8 cellular contexts compared by ENCODE assay signal in genomic region chr12:123232807-123233504, GRCh38. TPM values are rescaled to one million over a fixed set of nuclear protein-coding genes. Genes with fewer than 3 reads are reported as not detected.
DNase-seq lines count a peak whose midpoint lies in the region; ATAC-seq, FAIRE-seq and TF ChIP-seq lines count a peak whose summit lies in the region.

TSS of gene MPHOSPH9 (minus strand) at chr12:123233141. CDS start at chr12:123230364, 2,777 bp downstream.
TSS of gene MTRFR (plus strand) at chr12:123233436. CDS start at chr12:123253675, 20,239 bp downstream.

- peak; percentile 72 for ATAC-seq in GM21526 (IDR thresholded peaks at IDR 0.05; ENCODE audit: low FRiP score, unreplicated experiment)

- peaks cover 89% of the 10 kb centered on the region for H3K79me2 ChIP-seq in OCI-LY7 (ENCODE audit: insufficient read depth, low read depth, low read length)

- H3K4me1 ChIP-seq in OCI-LY7 (ENCODE audit: insufficient read depth, low read length, poor library complexity, severe bottlenecking): peaks cover 56% of the 10 kb centered on the region

- TF ChIP-seq CTCF in D721Med (IDR thresholded peaks at IDR 0.05; ENCODE audit: insufficient read depth, missing control alignments) (no peak), OCI-LY7 (conservative IDR thresholded peaks at IDR 0.05; ENCODE audit: low read length) (no peak)

- H3K4me3 ChIP-seq in OCI-LY7 (ENCODE audit: low read depth, low read length, poor library complexity, severe bottlenecking): peak within 1 kb of the TSS; percentile 94

- peaks cover 57% of the 10 kb centered on the region for H3K36me3 ChIP-seq in OCI-LY7 (ENCODE audit: insufficient read depth, low read length)

- POLR2A ChIA-PET in OCI-LY7 (lab: Charles Lee): interaction anchor here (0.6 to 2.9 kb wide), 37 partner anchors 8 to 1619 kb away, joined by 3 to 17 read pairs (median 4); partner anchors contain the start of genes KMT5A, OGFOD2 and SBNO1

- intact Hi-C loops in OCI-LY7 (cut with micrococcal nuclease; ENCODE audit: unreplicated experiment): loop anchor here (1.0 to 10.0 kb wide), 3 partner anchors 38 to 348 kb away; partner anchors contain the start of genes CDK2AP1 and OGFOD2

- H3K9me3 ChIP-seq in OCI-LY7 (ENCODE audit: low read length): 0 out of 2 replicates have a peak, but pooled peaks cover 5% of the 10 kb centered on the region

- peak within 1 kb of the TSS; percentile 84 for H3K4me2 ChIP-seq in OCI-LY7 (ENCODE audit: low read length)

- CTCF ChIA-PET in OCI-LY7 (lab: Charles Lee; ENCODE audit: unreplicated experiment): interaction anchor here (1.5 kb wide), 1 partner anchor 32 kb away, joined by 3 read pairs; no protein-coding TSS in a partner anchor

- BruUV-seq in OCI-LY7 (replicated peaks; lab: Mats Ljungman, UMichigan): no TSS peak

- no peaks in the 10 kb centered on the region for H3K9me2 ChIP-seq in OCI-LY7 (ENCODE audit: insufficient read depth, low read length)

- peak within 1 kb of the TSS; percentile 81 for H2AFZ ChIP-seq in OCI-LY7 (ENCODE audit: low read length)

- peak; percentile 21 for FAIRE-seq in D721Med (lab: Jason Lieb, UNC)

- DNase-seq in D721Med (ENCODE audit: insufficient read length, low spot score): peak; percentile 65
- DNase-seq in HuH-7.5 (ENCODE audit: low spot score): peak; percentile 88
- peak; percentile 100 for DNase-seq in OCI-LY7 (ENCODE audit: low spot score)
- peak; percentile 96 for DNase-seq in activated T-cell treated with anti-CD3 and anti-CD28 coated beads for 1 hour (ENCODE audit: low read depth)
- DNase-seq in epidermal melanocyte (ENCODE audit: insufficient read length, low spot score): peak; percentile 93
- peak; percentile 100 for DNase-seq in middle frontal gyrus (ENCODE audit: extremely low spot score, low spot score)
- peak; percentile 95 to 97 for DNase-seq in stimulated activated CD8-positive, alpha-beta memory T cell treated with anti-CD3 and anti-CD28 coated beads, Interleukin-2, amount 100 ng/mL, for 48 hours (ENCODE audit: low read depth in 2 of 2)

- H4K20me1 ChIP-seq in OCI-LY7 (ENCODE audit: insufficient read depth, low read length): no peaks in the 10 kb centered on the region

- peak within 1 kb of the TSS; percentile 70 for H3K27ac ChIP-seq in OCI-LY7 (ENCODE audit: low read depth, low read length, poor library complexity, severe bottlenecking)

RNA-seq across cellular contexts. Expression of gene MPHOSPH9, which starts in this region (rescaled TPM):
- total RNA-seq in OCI-LY7 (2014; rRNA removed; shearing (Covaris generic)): 136 and 166 TPM in 2 replicates
- total RNA-seq in OCI-LY7 (2022): 88.3 and 102 TPM in 2 replicates

RNA-seq across cellular contexts. Expression of gene MTRFR, which starts in this region (rescaled TPM):
- total RNA-seq in OCI-LY7 (2014; rRNA removed; shearing (Covaris generic)): 30.1 and 35.5 TPM in 2 replicates
- 32.8 and 34.4 TPM in 2 replicates for total RNA-seq in OCI-LY7 (2022)

Comparison
In these comparisons a context has a peak if more than half of its experiments do, and no peak if none do; other contexts are left out.
1. Peak in every context shown above with its lines: DNase-seq, ATAC-seq, H3K4me3 ChIP-seq and H3K27ac ChIP-seq.